In genomic region chr4:6105311-6105911, GRCh38 we compare ENCODE assay signal across 13 cellular contexts.
"Had no signal": no experiment of that assay in that cellular context is flagged by ENCODE, and none has a peak within 500 bp of the region (broad histone marks: within the 10 kb centered on the region; RNA-seq: fewer than 3 reads in every experiment).

No MANE protein-coding gene starts in this region.

- DNase-seq: activated naive CD8-positive, alpha-beta T cell treated with anti-CD3 and anti-CD28 coated beads for 36 hours; brain microvascular endothelial cell; heart right ventricle; midbrain; right lobe of liver; stimulated activated CD4-positive, alpha-beta T cell treated with anti-CD3 and anti-CD28 coated beads, Interleukin-2, amount 100 ng/mL, for 24 hours; stimulated activated naive B cell treated with anti-CD40 and anti-IgM and Interleukin-4, amounts not matched to agents 10 μg/mL and 1 μg/mL and 100 μg/mL, for 72 hours; substantia nigra; T-helper 2 cell; trophoblast cell had no signal

- H3K27ac Mint-ChIP-seq: activated naive CD8-positive, alpha-beta T cell treated with anti-CD3 and anti-CD28 coated beads for 36 hours; progenitor cell of endocrine pancreas; stimulated activated naive B cell treated with anti-CD40 and anti-IgM and Interleukin-4, amounts not matched to agents 10 μg/mL and 1 μg/mL and 100 μg/mL, for 72 hours had no signal

- H3K4me1 Mint-ChIP-seq: activated naive CD8-positive, alpha-beta T cell treated with anti-CD3 and anti-CD28 coated beads for 36 hours; stimulated activated naive B cell treated with anti-CD40 and anti-IgM and Interleukin-4, amounts not matched to agents 10 μg/mL and 1 μg/mL and 100 μg/mL, for 72 hours had no signal

- ATAC-seq: activated CD4-positive, CD25-positive, alpha-beta regulatory T cell treated with anti-CD3 and anti-CD28 coated beads, Interleukin-2, amount 50 U/mL, for 24 hours; heart right ventricle; stimulated activated naive B cell treated with anti-CD40 and anti-IgM and Interleukin-4, amounts not matched to agents 10 μg/mL and 1 μg/mL and 100 μg/mL, for 72 hours had no signal

- H3K4me1 ChIP-seq: heart right ventricle, right lobe of liver had no signal

- H3K27me3 Mint-ChIP-seq: progenitor cell of endocrine pancreas had no signal

- H3K27me3 ChIP-seq: brain microvascular endothelial cell, right lobe of liver had no signal

- H3K36me3 Mint-ChIP-seq: activated naive CD8-positive, alpha-beta T cell treated with anti-CD3 and anti-CD28 coated beads for 36 hours; stimulated activated naive B cell treated with anti-CD40 and anti-IgM and Interleukin-4, amounts not matched to agents 10 μg/mL and 1 μg/mL and 100 μg/mL, for 72 hours had no signal

- H3K4me3 Mint-ChIP-seq: activated naive CD8-positive, alpha-beta T cell treated with anti-CD3 and anti-CD28 coated beads for 36 hours; stimulated activated naive B cell treated with anti-CD40 and anti-IgM and Interleukin-4, amounts not matched to agents 10 μg/mL and 1 μg/mL and 100 μg/mL, for 72 hours had no signal

- H3K9me3 Mint-ChIP-seq: activated naive CD8-positive, alpha-beta T cell treated with anti-CD3 and anti-CD28 coated beads for 36 hours had no signal

- H3K9me3 ChIP-seq: neutrophil, right lobe of liver had no signal

- H3K36me3 ChIP-seq: brain microvascular endothelial cell, heart right ventricle, neutrophil, right lobe of liver had no signal

- H3K4me3 ChIP-seq: heart right ventricle, right lobe of liver had no signal
